ENCODE assay signal across 1 cellular context in the genomic region with DNA sequence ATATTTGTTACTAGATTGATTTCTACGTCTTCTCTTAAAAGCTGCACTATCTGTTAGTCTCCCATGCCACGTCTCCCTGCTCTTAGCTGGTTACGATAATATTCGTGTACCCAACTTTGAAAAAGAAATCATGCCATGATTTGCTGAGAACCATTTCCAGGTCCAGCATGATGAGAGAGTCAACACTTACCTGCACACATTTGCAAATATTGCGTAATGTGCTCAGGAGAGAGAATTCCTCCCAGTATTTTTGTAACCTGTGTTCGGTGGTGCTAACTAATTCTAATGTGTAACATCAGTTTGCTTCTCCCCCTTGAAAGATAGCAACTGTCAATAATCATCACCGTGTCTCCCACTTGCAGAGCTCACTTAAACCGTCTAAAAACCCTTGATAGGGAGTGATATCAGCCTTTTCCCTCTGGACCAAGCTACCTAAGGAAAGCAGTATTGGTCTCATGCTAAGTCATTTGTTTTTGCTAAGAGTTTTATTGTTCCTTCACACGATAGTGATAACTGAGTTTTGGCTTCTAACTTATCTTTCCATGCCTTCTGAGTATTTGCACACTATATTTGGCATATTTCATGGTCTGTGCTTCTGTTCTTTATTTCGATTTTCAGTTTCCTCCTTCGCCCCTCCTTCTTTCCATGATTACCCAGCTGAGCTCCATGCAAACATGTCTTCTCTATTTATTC.
TF ChIP-seq lines count a peak whose summit lies in the region.

No MANE protein-coding gene starts in this region.

TF ChIP-seq in HepG2, 621 proteins besides CTCF, POLR2A, EP300 and RAD21 (continued from another document and continues in another):
- TF ChIP-seq ARID5B (CRISPR knock-in tag; IDR thresholded peaks at IDR 0.05) (peak; percentile 71), ZNF207 (IDR thresholded peaks at IDR 0.05; ENCODE audit: borderline replicate concordance) (no peak), MATR3 (CRISPR knock-in tag; IDR thresholded peaks at IDR 0.05) (no peak), ZNF343 (CRISPR knock-in tag; IDR thresholded peaks at IDR 0.05) (no peak), ZNF780A (CRISPR knock-in tag; IDR thresholded peaks at IDR 0.05) (no peak), ZNF678 (CRISPR knock-in tag; IDR thresholded peaks at IDR 0.05) (no peak), USF2 (IDR thresholded peaks at IDR 0.05; ENCODE audit: low read depth, low read length) (no peak), USF2 (CRISPR knock-in tag; IDR thresholded peaks at IDR 0.05; ENCODE audit: borderline replicate concordance) (no peak), ZNF703 (CRISPR knock-in tag; IDR thresholded peaks at IDR 0.05; ENCODE audit: borderline replicate concordance) (no peak), ZBTB2 (CRISPR knock-in tag; IDR thresholded peaks at IDR 0.05; ENCODE audit: low read depth) (no peak), ZFP36L1 (CRISPR knock-in tag; IDR thresholded peaks at IDR 0.05) (no peak), ZKSCAN8 (CRISPR knock-in tag; IDR thresholded peaks at IDR 0.05; ENCODE audit: borderline replicate concordance) (0 out of 2 replicates have a peak, but pooled peaks have one; percentile 17), SUZ12 (IDR thresholded peaks at IDR 0.05; ENCODE audit: low read depth, low read length) (no peak), STAT5B (CRISPR knock-in tag; IDR thresholded peaks at IDR 0.05) (no peak), PHF20 (CRISPR knock-in tag; IDR thresholded peaks at IDR 0.05) (no peak), SOX13 (IDR thresholded peaks at IDR 0.05) (no peak), SOX13 (CRISPR knock-in tag; conservative IDR thresholded peaks at IDR 0.05 in 1 of 2, IDR thresholded peaks at IDR 0.05 in 1 of 2) (peak in 1 of 2 experiments; percentile 41; a peak in 1 of 4 replicates), MLLT10 (CRISPR knock-in tag; IDR thresholded peaks at IDR 0.05) (no peak), HHEX (CRISPR knock-in tag; IDR thresholded peaks at IDR 0.05) (no peak), BCL3 (CRISPR knock-in tag; IDR thresholded peaks at IDR 0.05) (no peak), RBM22 (optimal IDR thresholded peaks at IDR 0.05; ENCODE audit: low read length) (no peak), ZNF33A (CRISPR knock-in tag; IDR thresholded peaks at IDR 0.05; ENCODE audit: borderline replicate concordance) (no peak), ZEB1 (IDR thresholded peaks at IDR 0.05; ENCODE audit: insufficient replicate concordance, low read depth) (peak; percentile 95), MIXL1 (CRISPR knock-in tag; IDR thresholded peaks at IDR 0.05) (peak; percentile 63; the same call in 1 of the 2 replicates), ZNF543 (CRISPR knock-in tag; IDR thresholded peaks at IDR 0.05) (no peak), FOXA3 (CRISPR knock-in tag; IDR thresholded peaks at IDR 0.05) (peak; percentile 78), ZNF607 (CRISPR knock-in tag; IDR thresholded peaks at IDR 0.05; ENCODE audit: borderline replicate concordance) (no peak), GATAD2A (CRISPR knock-in tag; IDR thresholded peaks at IDR 0.05) (peak; percentile 75), ZNF83 (CRISPR knock-in tag; IDR thresholded peaks at IDR 0.05; ENCODE audit: borderline replicate concordance) (no peak), PCBP1 (IDR thresholded peaks at IDR 0.05; ENCODE audit: borderline replicate concordance, low read depth, low read length) (no peak), ZNF275 (CRISPR knock-in tag; IDR thresholded peaks at IDR 0.05; ENCODE audit: borderline replicate concordance) (no peak), ZKSCAN1 (IDR thresholded peaks at IDR 0.05; ENCODE audit: low read length) (no peak), DNMT1 (CRISPR knock-in tag; IDR thresholded peaks at IDR 0.05) (no peak), JDP2 (CRISPR knock-in tag; IDR thresholded peaks at IDR 0.05; ENCODE audit: borderline replicate concordance) (no peak), ZNF274 (CRISPR knock-in tag; IDR thresholded peaks at IDR 0.05) (no peak), ZNF740 (CRISPR knock-in tag; IDR thresholded peaks at IDR 0.05) (no peak), ZNF550 (CRISPR knock-in tag; IDR thresholded peaks at IDR 0.05; ENCODE audit: borderline replicate concordance) (no peak)
- TF ChIP-seq, protein P1, sequence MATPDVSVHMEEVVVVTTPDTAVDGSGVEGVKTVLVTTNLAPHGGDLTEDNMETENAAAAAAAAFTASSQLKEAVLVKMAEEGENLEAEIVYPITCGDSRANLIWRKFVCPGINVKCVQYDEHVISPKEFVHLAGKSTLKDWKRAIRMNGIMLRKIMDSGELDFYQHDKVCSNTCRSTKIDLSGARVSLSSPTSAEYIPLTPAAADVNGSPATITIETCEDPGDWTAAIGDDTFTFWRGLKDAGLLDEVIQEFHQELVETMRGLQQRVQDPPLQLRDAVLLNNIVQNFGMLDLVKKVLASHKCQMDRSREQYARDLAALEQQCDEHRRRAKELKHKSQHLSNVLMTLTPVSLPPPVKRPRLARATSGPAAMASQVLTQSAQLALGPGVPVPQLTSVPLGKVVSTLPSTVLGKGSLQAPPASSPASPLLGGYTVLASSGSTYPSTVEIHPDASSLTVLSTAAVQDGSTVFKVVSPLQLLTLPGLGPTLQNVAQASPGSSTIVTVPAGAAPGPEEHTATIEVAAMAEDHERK (CRISPR knock-in tag; IDR thresholded peaks at IDR 0.05; ENCODE audit: low read depth): no peak
